In genomic region chr1:197463142-197463541, GRCh38 we compare ENCODE assay signal across 1 cellular context.
TF ChIP-seq lines count a peak whose summit lies in the region.

No MANE protein-coding gene starts in this region.

TF ChIP-seq in HEK293, 187 proteins besides CTCF, POLR2A, EP300 and RAD21 (continued from another document):
- peak; percentile 84 for TF ChIP-seq PRDM6 (tag by site-specific recombination; IDR thresholded peaks at IDR 0.05)
- peak; percentile 36; the same call in 1 of the 2 replicates for TF ChIP-seq ZSCAN4 (tag by site-specific recombination; IDR thresholded peaks at IDR 0.05)
- TF ChIP-seq ZNF776 (tag by site-specific recombination; IDR thresholded peaks at IDR 0.05; ENCODE audit: borderline replicate concordance), result no peak
- TF ChIP-seq PRDM4 (tag by site-specific recombination; IDR thresholded peaks at IDR 0.05), result no peak
- peak; percentile 41; the same call in 1 of the 2 replicates for TF ChIP-seq BCL6B (tag by site-specific recombination; IDR thresholded peaks at IDR 0.05)
- no peak for TF ChIP-seq ZNF433 (tag by site-specific recombination; IDR thresholded peaks at IDR 0.05; ENCODE audit: low read depth)
- TF ChIP-seq ZNF837 (tag by site-specific recombination; IDR thresholded peaks at IDR 0.05), result no peak
- TF ChIP-seq ZNF843 (tag by site-specific recombination; IDR thresholded peaks at IDR 0.05), result peak; percentile 70; the same call in 1 of the 2 replicates
- TF ChIP-seq, protein P1, sequence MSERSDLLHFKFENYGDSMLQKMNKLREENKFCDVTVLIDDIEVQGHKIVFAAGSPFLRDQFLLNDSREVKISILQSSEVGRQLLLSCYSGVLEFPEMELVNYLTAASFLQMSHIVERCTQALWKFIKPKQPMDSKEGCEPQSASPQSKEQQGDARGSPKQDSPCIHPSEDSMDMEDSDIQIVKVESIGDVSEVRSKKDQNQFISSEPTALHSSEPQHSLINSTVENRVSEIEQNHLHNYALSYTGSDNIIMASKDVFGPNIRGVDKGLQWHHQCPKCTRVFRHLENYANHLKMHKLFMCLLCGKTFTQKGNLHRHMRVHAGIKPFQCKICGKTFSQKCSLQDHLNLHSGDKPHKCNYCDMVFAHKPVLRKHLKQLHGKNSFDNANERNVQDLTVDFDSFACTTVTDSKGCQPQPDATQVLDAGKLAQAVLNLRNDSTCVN (tag by site-specific recombination; optimal IDR thresholded peaks at IDR 0.05), result no peak
